Comparison of ENCODE assay signal across 9 cellular contexts in genomic region chr5:73160239-73160671, GRCh38. TPM values are rescaled to one million over a fixed set of nuclear protein-coding genes. Genes with fewer than 3 reads are reported as not detected.
A peak's percentile ranks its signal among the peaks of the same experiment; 100 is the strongest.
DNase-seq lines count a peak whose midpoint lies in the region; TF ChIP-seq lines count a peak whose summit lies in the region.
"Had no signal": no experiment of that assay in that cellular context is flagged by ENCODE, and none has a peak within 500 bp of the region (broad histone marks: within the 10 kb centered on the region; RNA-seq: fewer than 3 reads in every experiment).

No MANE protein-coding gene starts in this region.

- no peak for TF ChIP-seq POLR2A in suprapubic skin (IDR thresholded peaks at IDR 0.05)

- no peaks in the 10 kb centered on the region for H3K4me1 ChIP-seq in suprapubic skin

- TF ChIP-seq CTCF in RWPE1 (conservative IDR thresholded peaks at IDR 0.05; ENCODE audit: low read depth): no peak
- TF ChIP-seq CTCF in suprapubic skin (IDR thresholded peaks at IDR 0.05): no peak

- DNase-seq in NK-92 treated with Interleukin-12 subunit alpha and Interleukin-12 subunit beta, amount 100 ng/mL, for 24 hours (lab: John Stamatoyannopoulos, UW): peak; percentile 40
- no peak for DNase-seq in NK-92 (lab: John Stamatoyannopoulos, UW; ENCODE audit: unreplicated experiment)
- DNase-seq in KG1 (lab: John Stamatoyannopoulos, UW): peak; percentile 6
- DNase-seq in activated T-cell treated with anti-CD3 and anti-CD28 coated beads, Interleukin-2, amount 50 U/mL, for 48 hours: peak; percentile 63 to 70
- DNase-seq in stimulated activated CD8-positive, alpha-beta memory T cell treated with anti-CD3 and anti-CD28 coated beads, Interleukin-7, amount 100 ng/mL, for 24 hours (ENCODE audit: low read depth): peak; percentile 27
- DNase-seq in RWPE1 (ENCODE audit: low spot score): no peak
- DNase-seq in suprapubic skin (ENCODE audit: low spot score in 2 of 2): no peak
- DNase-seq in NCI-H128 (lab: John Stamatoyannopoulos, UW; ENCODE audit: unreplicated experiment): no peak

- TF ChIP-seq EP300 in suprapubic skin (IDR thresholded peaks at IDR 0.05): no peak

- no peak overlapping the region for H3K27ac ChIP-seq in RWPE1
- no peak overlapping the region for H3K27ac ChIP-seq in suprapubic skin
- H3K27ac ChIP-seq: 22Rv1 had no signal

- 73% methylated on average over 4 of the region's 4 CpGs for WGBS in suprapubic skin

- no peak overlapping the region for H3K4me3 ChIP-seq in suprapubic skin

- peaks cover 15% of the 10 kb centered on the region for H3K27me3 ChIP-seq in suprapubic skin

- H3K9me3 ChIP-seq in suprapubic skin: no peaks in the 10 kb centered on the region

- POLR2A ChIA-PET in RWPE1 (lab: Yijun Ruan, JAX; ENCODE audit: low non-redundant PET): no interaction called here

- CTCF ChIA-PET in RWPE1 (lab: Yijun Ruan, JAX): interaction anchor here (0.6 to 1.3 kb wide), 2 partner anchors 9 kb away, joined by 3 read pairs; no protein-coding TSS in a partner anchor

- no peaks in the 10 kb centered on the region for H3K36me3 ChIP-seq in suprapubic skin

RNA-seq across cellular contexts. Expression of gene TMEM174, which starts 12.7 kb away (rescaled TPM):
- total RNA-seq in suprapubic skin: not detected

RNA-seq across cellular contexts. Expression of gene TMEM171, which starts 39.9 kb away (rescaled TPM):
- total RNA-seq in suprapubic skin: 1 to 10 TPM in 3 of 4 donors, not detected in 1; 1.1 to 1.7 (median 1.5) TPM

Comparison
In these comparisons a context has a peak if more than half of its experiments do, and no peak if none do; other contexts are left out.
1. DNase-seq: peak in NK-92 treated with Interleukin-12 subunit alpha and Interleukin-12 subunit beta, amount 100 ng/mL, for 24 hours (single experiment), KG1 (single experiment), activated T-cell treated with anti-CD3 and anti-CD28 coated beads, Interleukin-2, amount 50 U/mL, for 48 hours (2 of 2) and stimulated activated CD8-positive, alpha-beta memory T cell treated with anti-CD3 and anti-CD28 coated beads, Interleukin-7, amount 100 ng/mL, for 24 hours (single experiment); none in NK-92 (single experiment), RWPE1 (single experiment), suprapubic skin (0 of 2) and NCI-H128 (single experiment).